Comparison of ENCODE assay signal across 8 cellular contexts in the genomic region with DNA sequence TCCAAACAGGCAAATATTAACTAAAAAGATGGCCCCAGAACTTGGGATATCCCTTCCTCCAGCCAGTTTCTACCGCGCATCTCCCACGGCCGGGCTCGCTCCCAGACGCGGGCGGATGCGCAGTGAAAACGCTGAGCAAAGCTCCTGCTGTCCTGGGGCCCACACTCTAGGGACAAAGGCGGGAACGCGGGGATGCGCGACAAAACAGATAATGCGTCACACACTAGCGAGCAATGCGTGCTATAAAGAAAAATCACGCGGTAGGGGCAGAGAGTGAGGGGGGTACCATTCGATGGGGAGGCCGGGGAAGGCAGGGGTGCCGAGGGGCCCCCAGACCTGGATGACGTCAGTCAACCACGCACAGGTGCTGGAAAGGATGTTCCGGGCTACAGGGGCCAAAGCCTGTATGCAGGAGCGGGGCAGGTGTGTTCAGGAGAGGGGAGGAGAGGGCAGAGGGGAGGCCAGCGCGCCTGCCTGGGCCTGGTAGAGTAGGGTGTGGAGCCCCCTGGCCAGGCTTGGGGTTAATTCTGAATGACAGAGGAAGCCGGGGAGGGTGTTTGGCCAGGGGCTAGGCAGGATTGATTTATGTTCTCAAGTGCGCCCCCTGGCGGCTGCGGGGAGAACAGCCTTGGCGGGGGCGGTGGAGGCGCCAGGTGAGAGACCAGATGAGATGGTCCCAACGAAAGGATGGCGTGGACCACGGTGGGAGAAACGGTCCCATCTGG.
DNase-seq lines count a peak whose midpoint lies in the region; ATAC-seq and TF ChIP-seq lines count a peak whose summit lies in the region.

No MANE protein-coding gene starts in this region.

- H3K27ac ChIP-seq in DOHH2 (ENCODE audit: low read depth, low read length) = no peak overlapping the region

- no peaks in the 10 kb centered on the region for H3K79me2 ChIP-seq in DOHH2 (ENCODE audit: control insufficient read depth, low read length)

- ATAC-seq in GM21576 (IDR thresholded peaks at IDR 0.05; ENCODE audit: unreplicated experiment) (no peak), HG02884 (IDR thresholded peaks at IDR 0.05; ENCODE audit: unreplicated experiment) (no peak)

- no peaks in the 10 kb centered on the region for H4K20me1 ChIP-seq in DOHH2 (ENCODE audit: control insufficient read depth, insufficient read depth, low read depth, low read length)

- no peak overlapping the region for H3K4me2 ChIP-seq in DOHH2 (ENCODE audit: low read length)

- peak; percentile 99 for TF ChIP-seq CTCF in DOHH2 (IDR thresholded peaks at IDR 0.05; ENCODE audit: low read depth, low read length, poor library complexity, severe bottlenecking)
- TF ChIP-seq CTCF in foreskin fibroblast (IDR thresholded peaks at IDR 0.05; ENCODE audit: low read depth, low read length) = peak; percentile 72

- DNase-seq in LoVo (ENCODE audit: low spot score) (peak; percentile 22), foreskin fibroblast (peak in 1 of 2 donors; percentile 42), NCI-H2171 treated with DMSO at 0.1 percent for 48 hours (lab: John Stamatoyannopoulos, UW) (no peak)
- peak; percentile 79 for DNase-seq in activated T-cell treated with anti-CD3 and anti-CD28 coated beads, Interleukin-2, amount 50 U/mL, for 1 hour
- DNase-seq in stimulated activated CD4-positive, alpha-beta T cell treated with anti-CD3 and anti-CD28 coated beads, Interleukin-12 subunit alpha, Interleukin-12 subunit beta, amount 100 ng/mL, for 4 hours = peak; percentile 71

- H3K4me1 ChIP-seq in DOHH2 (ENCODE audit: control insufficient read depth, low read length) = peaks cover 4% of the 10 kb centered on the region

- H3K9me2 ChIP-seq in DOHH2 (replicated peaks; ENCODE audit: control insufficient read depth, low read length) = no peaks in the 10 kb centered on the region

- no peaks in the 10 kb centered on the region for H3F3A ChIP-seq in DOHH2 (ENCODE audit: control insufficient read depth, insufficient read depth)

- H3K27me3 ChIP-seq in DOHH2 (ENCODE audit: control insufficient read depth, low read length) = peaks cover 36% of the 10 kb centered on the region

- H3K4me3 ChIP-seq in DOHH2 (ENCODE audit: low read length) (no peak overlapping the region), foreskin fibroblast (ENCODE audit: low read depth in 1 of 2, low read length in 2 of 2) (no peak overlapping the region)

- no peaks in the 10 kb centered on the region for H3K36me3 ChIP-seq in DOHH2 (ENCODE audit: control insufficient read depth, low read length)

- H3K9me3 ChIP-seq in DOHH2 (ENCODE audit: control insufficient read depth, insufficient read depth, low read length) = no peaks in the 10 kb centered on the region
